Comparison of ENCODE assay signal across 8 cellular contexts in the genomic region with DNA sequence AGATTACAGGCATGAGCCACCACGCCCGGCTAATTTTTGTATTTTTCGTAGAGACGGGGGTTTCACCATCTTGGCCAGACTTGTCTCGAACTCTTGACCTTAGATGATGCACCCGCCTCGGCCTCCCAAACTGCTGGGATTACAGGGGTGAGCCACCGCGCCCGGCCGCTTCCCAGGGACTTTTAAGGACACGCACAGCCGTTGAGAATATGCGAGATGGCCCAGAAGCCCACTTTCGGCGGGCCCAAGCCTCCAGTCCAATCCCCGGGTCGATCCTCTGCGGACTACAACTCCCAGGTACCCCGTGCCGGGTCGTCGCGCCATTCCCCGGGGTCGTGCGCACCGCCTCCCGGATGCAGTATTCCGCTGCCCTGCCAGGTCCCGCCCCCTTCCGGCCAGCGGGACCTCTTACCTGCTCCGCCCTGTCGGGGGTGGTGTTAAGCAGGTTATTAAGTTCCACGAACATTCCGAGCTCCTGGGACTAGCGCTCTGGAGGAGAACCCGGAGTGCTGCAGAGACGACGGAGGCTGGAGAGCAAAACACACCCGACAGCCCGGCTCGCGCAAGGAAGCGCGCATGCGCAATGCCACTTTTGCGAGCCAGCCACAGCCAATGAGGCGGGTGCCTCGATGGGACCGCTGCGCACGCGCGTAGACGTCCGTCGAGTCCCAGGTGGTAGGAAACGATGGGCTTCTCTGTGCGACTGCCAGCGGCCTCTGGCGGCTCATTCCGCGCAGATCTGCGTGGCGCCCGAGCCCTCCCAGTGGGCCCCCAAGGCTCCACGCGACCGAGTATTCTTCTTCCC. TPM values are rescaled to one million over a fixed set of nuclear protein-coding genes. Genes with fewer than 3 reads are reported as not detected.
A peak's percentile ranks its signal among the peaks of the same experiment; 100 is the strongest.
DNase-seq lines count a peak whose midpoint lies in the region; ATAC-seq and TF ChIP-seq lines count a peak whose summit lies in the region.

A gene with protein sequence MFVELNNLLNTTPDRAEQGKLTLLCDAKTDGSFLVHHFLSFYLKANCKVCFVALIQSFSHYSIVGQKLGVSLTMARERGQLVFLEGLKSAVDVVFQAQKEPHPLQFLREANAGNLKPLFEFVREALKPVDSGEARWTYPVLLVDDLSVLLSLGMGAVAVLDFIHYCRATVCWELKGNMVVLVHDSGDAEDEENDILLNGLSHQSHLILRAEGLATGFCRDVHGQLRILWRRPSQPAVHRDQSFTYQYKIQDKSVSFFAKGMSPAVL (minus strand): TSS at position 588 of the 805 bp plus-strand sequence. CDS start 122 bp downstream, at position 466.

- H3K36me3 ChIP-seq in CD4-positive, alpha-beta memory T cell (ENCODE audit: insufficient read depth, low read length), result no peaks in the 10 kb centered on the region
- H3K36me3 ChIP-seq in liver (ENCODE audit: control insufficient read depth in 4 of 4, insufficient read depth in 3 of 4, low read depth in 1 of 4, low read length in 3 of 4), result peaks cover 0 to 13% (median 3%) of the 10 kb centered on the region in 4 donors

- CTCF ChIA-PET in CD4-positive, alpha-beta memory T cell (lab: Charles Lee; ENCODE audit: partially characterized antibody), result interaction anchor here (0.6 to 1.9 kb wide), 6 partner anchors 9 to 272 kb away, joined by 3 to 8 read pairs (median 4); no protein-coding TSS in a partner anchor

- peaks cover 9 to 27% of the 10 kb centered on the region in 2 donors for H3K36me3 Mint-ChIP-seq in CD4-positive, alpha-beta memory T cell

- intact Hi-C loops in CD4-positive, alpha-beta memory T cell (cut with micrococcal nuclease), result loop anchor here (1.0 to 5.0 kb wide), 7 partner anchors 38 to 289 kb away; a partner anchor contains a TSS

- POLR2A ChIA-PET in CD4-positive, alpha-beta memory T cell (lab: Charles Lee; ENCODE audit: partially characterized antibody), result interaction anchor here (0.6 to 2.9 kb wide), 11 partner anchors 36 to 1820 kb away, joined by 3 to 12 read pairs (median 5); a partner anchor contains a TSS

- peak within 1 kb of the TSS; percentile 73 to 96 for H3K4me3 ChIP-seq in CD4-positive, alpha-beta memory T cell (ENCODE audit: low read length in 2 of 2)
- H3K4me3 ChIP-seq in liver (ENCODE audit: low read depth in 1 of 3, low read length in 3 of 3), result peak within 1 kb of the TSS; percentile 55 to 93 (median 63)

- no peaks in the 10 kb centered on the region for H3K27me3 ChIP-seq in CD4-positive, alpha-beta memory T cell (ENCODE audit: insufficient read depth, low read length)
- no peaks in the 10 kb centered on the region for H3K27me3 ChIP-seq in liver (ENCODE audit: control insufficient read depth in 4 of 4, insufficient read depth in 4 of 4, low read length in 3 of 4)

- TF ChIP-seq CTCF in liver (IDR thresholded peaks at IDR 0.05; ENCODE audit: low read depth, low read length, missing input control), result peak; percentile 23

- peak; percentile 98 to 99 (median 99) for DNase-seq in CD4-positive, alpha-beta memory T cell
- DNase-seq in NCI-H82 (lab: John Stamatoyannopoulos, UW) (peak; percentile 97), dermis microvascular lymphatic vessel endothelial cell (ENCODE audit: low read depth in 2 of 2) (peak; percentile 89 to 96)
- peak; percentile 96 to 97 for DNase-seq in activated CD4-positive, alpha-beta T cell treated with anti-CD3 and anti-CD28 coated beads, Interleukin-2, amount 50 U/mL, for 48 hours
- peak; percentile 97 for DNase-seq in stimulated activated CD4-positive, alpha-beta T cell treated with anti-CD3 and anti-CD28 coated beads, Interleukin-4, amount 100 ng/mL, for 24 hours

- no peaks in the 10 kb centered on the region for H3K9me3 ChIP-seq in CD4-positive, alpha-beta memory T cell (ENCODE audit: control insufficient read depth in 1 of 2, low read length in 2 of 2)
- no peaks in the 10 kb centered on the region for H3K9me3 ChIP-seq in liver (ENCODE audit: control insufficient read depth in 4 of 4, low read length in 3 of 4)

- peak within 1 kb of the TSS; percentile 95 to 99 (median 97) for H3K4me3 Mint-ChIP-seq in CD4-positive, alpha-beta memory T cell

- peak; percentile 89 for ATAC-seq in GM19438 (IDR thresholded peaks at IDR 0.05; ENCODE audit: low read depth, unreplicated experiment)
- ATAC-seq in HG03575 (IDR thresholded peaks at IDR 0.05; ENCODE audit: extremely low read depth, insufficient number of reproducible peaks, low FRiP score, unreplicated experiment), result peak; percentile 44

- TF ChIP-seq RAD21 in liver (IDR thresholded peaks at IDR 0.05), result peak; percentile 43 to 54

- H3K27ac ChIP-seq in CD4-positive, alpha-beta memory T cell (ENCODE audit: low read depth, low read length), result peak within 1 kb of the TSS; percentile 88
- peak within 1 kb of the TSS; percentile 89 to 100 for H3K27ac ChIP-seq in liver (ENCODE audit: low read depth in 1 of 2, low read length in 2 of 2)

- H3K9ac ChIP-seq in liver (ENCODE audit: low read depth in 1 of 2, low read length in 2 of 2), result peak within 1 kb of the TSS; percentile 49 to 95

- WGBS in liver, result under 1% methylated on average over 71 of the region's 71 CpGs

- no peaks in the 10 kb centered on the region for H3K27me3 Mint-ChIP-seq in CD4-positive, alpha-beta memory T cell

- peak within 1 kb of the TSS; percentile 97 to 99 (median 98) for H3K27ac Mint-ChIP-seq in CD4-positive, alpha-beta memory T cell

- H3K4me1 ChIP-seq in CD4-positive, alpha-beta memory T cell (ENCODE audit: insufficient read depth, low read length), result peaks cover 13% of the 10 kb centered on the region
- H3K4me1 ChIP-seq in liver (ENCODE audit: control insufficient read depth in 4 of 4, insufficient read depth in 4 of 4, low read length in 3 of 4), result peaks cover 5 to 21% (median 12%) of the 10 kb centered on the region in 4 donors

- peaks cover 10 to 33% (median 17%) of the 10 kb centered on the region in 4 donors for H3K4me1 Mint-ChIP-seq in CD4-positive, alpha-beta memory T cell

- no peaks in the 10 kb centered on the region for H3K9me3 Mint-ChIP-seq in CD4-positive, alpha-beta memory T cell

TF ChIP-seq in liver, 16 proteins besides CTCF, POLR2A, EP300 and RAD21 (continues in another document):
- TF ChIP-seq HNF4G (IDR thresholded peaks at IDR 0.05), result no peak
- TF ChIP-seq EGR1 (IDR thresholded peaks at IDR 0.05; ENCODE audit: low read depth in 2 of 2), result peak in 1 of 2 donors; percentile 51
- no peak for TF ChIP-seq JUND (IDR thresholded peaks at IDR 0.05)
- no peak for TF ChIP-seq FOXA2 (IDR thresholded peaks at IDR 0.05)
- TF ChIP-seq, protein P1, sequence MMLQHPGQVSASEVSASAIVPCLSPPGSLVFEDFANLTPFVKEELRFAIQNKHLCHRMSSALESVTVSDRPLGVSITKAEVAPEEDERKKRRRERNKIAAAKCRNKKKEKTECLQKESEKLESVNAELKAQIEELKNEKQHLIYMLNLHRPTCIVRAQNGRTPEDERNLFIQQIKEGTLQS (IDR thresholded peaks at IDR 0.05), result no peak
- TF ChIP-seq RXRA (IDR thresholded peaks at IDR 0.05), result peak; percentile 53 to 56
- TF ChIP-seq, protein P2, sequence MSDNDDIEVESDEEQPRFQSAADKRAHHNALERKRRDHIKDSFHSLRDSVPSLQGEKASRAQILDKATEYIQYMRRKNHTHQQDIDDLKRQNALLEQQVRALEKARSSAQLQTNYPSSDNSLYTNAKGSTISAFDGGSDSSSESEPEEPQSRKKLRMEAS (IDR thresholded peaks at IDR 0.05), result peak; percentile 72
- peak in 1 of 2 donors; percentile 42 for TF ChIP-seq HNF4A (conservative IDR thresholded peaks at IDR 0.05)
- peak; percentile 86 to 97 for TF ChIP-seq GABPA (IDR thresholded peaks at IDR 0.05 in 1 of 2, conservative IDR thresholded peaks at IDR 0.05 in 1 of 2)
- no peak for TF ChIP-seq FOXA1 (IDR thresholded peaks at IDR 0.05)
- TF ChIP-seq TAF1 (conservative IDR thresholded peaks at IDR 0.05), result peak; percentile 42
- TF ChIP-seq, protein P3, sequence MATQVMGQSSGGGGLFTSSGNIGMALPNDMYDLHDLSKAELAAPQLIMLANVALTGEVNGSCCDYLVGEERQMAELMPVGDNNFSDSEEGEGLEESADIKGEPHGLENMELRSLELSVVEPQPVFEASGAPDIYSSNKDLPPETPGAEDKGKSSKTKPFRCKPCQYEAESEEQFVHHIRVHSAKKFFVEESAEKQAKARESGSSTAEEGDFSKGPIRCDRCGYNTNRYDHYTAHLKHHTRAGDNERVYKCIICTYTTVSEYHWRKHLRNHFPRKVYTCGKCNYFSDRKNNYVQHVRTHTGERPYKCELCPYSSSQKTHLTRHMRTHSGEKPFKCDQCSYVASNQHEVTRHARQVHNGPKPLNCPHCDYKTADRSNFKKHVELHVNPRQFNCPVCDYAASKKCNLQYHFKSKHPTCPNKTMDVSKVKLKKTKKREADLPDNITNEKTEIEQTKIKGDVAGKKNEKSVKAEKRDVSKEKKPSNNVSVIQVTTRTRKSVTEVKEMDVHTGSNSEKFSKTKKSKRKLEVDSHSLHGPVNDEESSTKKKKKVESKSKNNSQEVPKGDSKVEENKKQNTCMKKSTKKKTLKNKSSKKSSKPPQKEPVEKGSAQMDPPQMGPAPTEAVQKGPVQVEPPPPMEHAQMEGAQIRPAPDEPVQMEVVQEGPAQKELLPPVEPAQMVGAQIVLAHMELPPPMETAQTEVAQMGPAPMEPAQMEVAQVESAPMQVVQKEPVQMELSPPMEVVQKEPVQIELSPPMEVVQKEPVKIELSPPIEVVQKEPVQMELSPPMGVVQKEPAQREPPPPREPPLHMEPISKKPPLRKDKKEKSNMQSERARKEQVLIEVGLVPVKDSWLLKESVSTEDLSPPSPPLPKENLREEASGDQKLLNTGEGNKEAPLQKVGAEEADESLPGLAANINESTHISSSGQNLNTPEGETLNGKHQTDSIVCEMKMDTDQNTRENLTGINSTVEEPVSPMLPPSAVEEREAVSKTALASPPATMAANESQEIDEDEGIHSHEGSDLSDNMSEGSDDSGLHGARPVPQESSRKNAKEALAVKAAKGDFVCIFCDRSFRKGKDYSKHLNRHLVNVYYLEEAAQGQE (IDR thresholded peaks at IDR 0.05), result no peak

RNA-seq across cellular contexts. Expression of the gene that starts here (rescaled TPM):
- total RNA-seq in CD4-positive, alpha-beta memory T cell, result 10 to 100 TPM; 24.8 to 28.6 TPM
- polyA plus RNA-seq in CD4-positive, alpha-beta memory T cell, result 10 to 100 TPM; 37.1 to 45.7 TPM
- total RNA-seq in dermis microvascular lymphatic vessel endothelial cell (27.9 and 34.6 TPM in 2 replicates), liver (10 to 100 TPM; 18.8 to 21.4 TPM)
- 10 to 100 TPM; 19.4 to 19.7 TPM for polyA plus RNA-seq in liver

Comparison
In these comparisons a context has a peak if more than half of its experiments do, and no peak if none do; other contexts are left out.
1. Peak in every context shown above with its lines: DNase-seq, ATAC-seq, H3K4me3 ChIP-seq and H3K27ac ChIP-seq.